35 cellular contexts compared by ENCODE assay signal in genomic region chr18:22657619-22658018, GRCh38.
"Had no signal": no experiment of that assay in that cellular context is flagged by ENCODE, and none has a peak within 500 bp of the region (broad histone marks: within the 10 kb centered on the region; RNA-seq: fewer than 3 reads in every experiment).

No MANE protein-coding gene starts in this region.

- H3K27me3 ChIP-seq: MG63 had no signal

- DNase-seq: Karpas-422, Kasumi-1, MG63, MM.1S, MV-4-11, NCI-H1048, NCI-H1092, NCI-H1092 treated with DMSO at 0.1 percent for 48 hours, NCI-H1105, NCI-H1105 treated with DMSO at 0.1 percent for 48 hours, NCI-H1417, NCI-H1417 treated with DMSO at 0.1 percent for 48 hours, NCI-H1436, NCI-H1436 treated with DMSO at 0.1 percent for 48 hours, NCI-H146, NCI-H1694, NCI-H1694 treated with DMSO at 0.1 percent for 48 hours, NCI-H187, NCI-H187 treated with DMSO at 0.1 percent for 48 hours, NCI-H1930, NCI-H2029, NCI-H2029 treated with DMSO at 0.1 percent for 48 hours, NCI-H2081, NCI-H2081 treated with DMSO at 0.1 percent for 48 hours, NCI-H2107, NCI-H2171, NCI-H2171 treated with DMSO at 0.1 percent for 48 hours, NCI-H2227 treated with DMSO at 0.1 percent for 48 hours, NCI-H226, NCI-H345, NCI-H446, NCI-H446 treated with DMSO at 0.1 percent for 48 hours, NCI-H510A, NCI-H510A treated with DMSO at 0.1 percent for 48 hours, NCI-H524 had no signal

- H3K4me3 ChIP-seq: MG63 had no signal

- H3K36me3 ChIP-seq: MG63 had no signal
